ENCODE assay signal across 9 cellular contexts in genomic region chr19:18349524-18350128, GRCh38. TPM values are rescaled to one million over a fixed set of nuclear protein-coding genes. Genes with fewer than 3 reads are reported as not detected.
DNase-seq lines count a peak whose midpoint lies in the region; ATAC-seq and TF ChIP-seq lines count a peak whose summit lies in the region.
"Had no signal": no experiment of that assay in that cellular context is flagged by ENCODE, and none has a peak within 500 bp of the region (broad histone marks: within the 10 kb centered on the region; RNA-seq: fewer than 3 reads in every experiment).

No MANE protein-coding gene starts in this region.

- no peak overlapping the region for H3K4me2 ChIP-seq in KMS-11

- H2AFZ ChIP-seq in KMS-11 (ENCODE audit: low read depth) = no peak overlapping the region

- no peak overlapping the region for H3K9ac ChIP-seq in KMS-11

- H3K4me1 ChIP-seq in KMS-11 (ENCODE audit: low read depth, poor library complexity, severe bottlenecking) = no peaks in the 10 kb centered on the region
- H3K4me1 ChIP-seq in right cardiac atrium (ENCODE audit: control insufficient read depth, insufficient read depth, low read length) = no peaks in the 10 kb centered on the region

- intact Hi-C loops in activated naive CD4-positive, alpha-beta T cell treated with anti-CD3 and anti-CD28 coated beads for 36 hours (cut with micrococcal nuclease) = loop anchor here (1.0 kb wide), 1 partner anchor 61 kb away; no protein-coding TSS in a partner anchor
- intact Hi-C loops in right cardiac atrium (cut with DNase I) = loop anchor here (2.0 to 10.0 kb wide), 4 partner anchors 48 to 63 kb away; partner anchors contain the start of gene LRRC25 (in 1 of the 4)

- H3K27ac Mint-ChIP-seq in activated naive CD4-positive, alpha-beta T cell treated with anti-CD3 and anti-CD28 coated beads for 36 hours = no peak overlapping the region
- H3K27ac Mint-ChIP-seq: activated naive CD8-positive, alpha-beta T cell had no signal

- H3K27ac ChIP-seq in KMS-11 (no peak overlapping the region), right cardiac atrium (ENCODE audit: low read length) (no peak overlapping the region)

- H3K9me3 Mint-ChIP-seq in activated naive CD4-positive, alpha-beta T cell treated with anti-CD3 and anti-CD28 coated beads for 36 hours = no peaks in the 10 kb centered on the region

- H3K36me3 Mint-ChIP-seq in activated naive CD4-positive, alpha-beta T cell treated with anti-CD3 and anti-CD28 coated beads for 36 hours (ENCODE audit: low read depth) = peaks cover 10% of the 10 kb centered on the region

- H3K79me2 ChIP-seq in KMS-11 (ENCODE audit: insufficient read depth, low read depth) = no peaks in the 10 kb centered on the region

- no peaks in the 10 kb centered on the region for H3K36me3 ChIP-seq in KMS-11 (ENCODE audit: insufficient read depth)

- no peaks in the 10 kb centered on the region for H3K27me3 Mint-ChIP-seq in activated naive CD4-positive, alpha-beta T cell treated with anti-CD3 and anti-CD28 coated beads for 36 hours (ENCODE audit: low read depth)
- H3K27me3 Mint-ChIP-seq: activated naive CD8-positive, alpha-beta T cell had no signal

- no peak overlapping the region for H3K4me3 ChIP-seq in KMS-11 (IDR thresholded peaks at IDR 0.05; ENCODE audit: insufficient read depth, low read depth, low read length)
- no peak overlapping the region for H3K4me3 ChIP-seq in right cardiac atrium (ENCODE audit: low read length)

- WGBS in right cardiac atrium = 62% methylated on average over 12 of the region's 12 CpGs

- peaks cover 2% of the 10 kb centered on the region; the same call in 1 of the 2 replicates for H3K27me3 ChIP-seq in KMS-11 (ENCODE audit: insufficient read depth, low read depth)
- H3K27me3 ChIP-seq in right cardiac atrium (ENCODE audit: control insufficient read depth, insufficient read depth) = no peaks in the 10 kb centered on the region

- peak in 1 of 2 donors; percentile 66 for ATAC-seq in right cardiac atrium
- ATAC-seq in HG02571 (IDR thresholded peaks at IDR 0.05; ENCODE audit: unreplicated experiment) = no peak
- ATAC-seq in HG02623 (IDR thresholded peaks at IDR 0.05; ENCODE audit: unreplicated experiment) = no peak

- no peaks in the 10 kb centered on the region for H4K20me1 ChIP-seq in KMS-11 (ENCODE audit: insufficient read depth)

- TF ChIP-seq CTCF in KMS-11 (conservative IDR thresholded peaks at IDR 0.05; ENCODE audit: low read depth, low read length) = peak; percentile 47

- CTCF ChIA-PET in activated naive CD4-positive, alpha-beta T cell treated with anti-CD3 and anti-CD28 coated beads for 36 hours (lab: Charles Lee) = interaction anchor here (0.6 to 2.5 kb wide), 11 partner anchors 11 to 106 kb away, joined by 3 to 8 read pairs (median 4); no protein-coding TSS in a partner anchor

- H3K4me1 Mint-ChIP-seq in activated naive CD4-positive, alpha-beta T cell treated with anti-CD3 and anti-CD28 coated beads for 36 hours (ENCODE audit: low read depth) = no peaks in the 10 kb centered on the region

- H3K9me3 ChIP-seq in right cardiac atrium (ENCODE audit: control insufficient read depth, low read length) = no peaks in the 10 kb centered on the region

- DNase-seq in NCI-H748 (lab: John Stamatoyannopoulos, UW; ENCODE audit: unreplicated experiment) (peak; percentile 22), NCI-H748 treated with DMSO at 0.1 percent for 48 hours (lab: John Stamatoyannopoulos, UW) (no peak), right cardiac atrium (peak; percentile 34 to 76 (median 69))
- DNase-seq in activated naive CD4-positive, alpha-beta T cell treated with anti-CD3 and anti-CD28 coated beads for 36 hours = peak; percentile 74
- peak; percentile 27 for DNase-seq in stimulated activated CD4-positive, alpha-beta T cell treated with anti-CD3 and anti-CD28 coated beads, Interleukin-4, amount 100 ng/mL, for 24 hours

- no peak overlapping the region for H3K4me3 Mint-ChIP-seq in activated naive CD4-positive, alpha-beta T cell treated with anti-CD3 and anti-CD28 coated beads for 36 hours
- H3K4me3 Mint-ChIP-seq: activated naive CD8-positive, alpha-beta T cell had no signal

RNA-seq across cellular contexts. Expression of gene PGPEP1, which starts 9.2 kb away (rescaled TPM):
- total RNA-seq in activated naive CD4-positive, alpha-beta T cell treated with anti-CD3 and anti-CD28 coated beads for 36 hours = 10 to 100 TPM; 14.4 to 15.6 TPM
- 10 to 100 TPM; 31.3 to 42.0 (median 35.0) TPM for total RNA-seq in right cardiac atrium
- polyA plus RNA-seq in right cardiac atrium = 17.4 TPM

RNA-seq across cellular contexts. Expression of gene LSM4, which starts 26.8 kb away (rescaled TPM):
- 100 to 1,000 TPM; 439 to 451 TPM for total RNA-seq in activated naive CD4-positive, alpha-beta T cell treated with anti-CD3 and anti-CD28 coated beads for 36 hours
- 10 to 100 TPM; 55.6 to 77.2 (median 64.8) TPM for total RNA-seq in right cardiac atrium
- 131 TPM for polyA plus RNA-seq in right cardiac atrium

RNA-seq across cellular contexts. Expression of gene GDF15, which starts 36.3 kb away (rescaled TPM):
- under 1 TPM in 1 of 2 experiments, not detected in 1; 0.20 TPM for total RNA-seq in activated naive CD4-positive, alpha-beta T cell treated with anti-CD3 and anti-CD28 coated beads for 36 hours
- under 1 TPM in 3 of 4 donors, not detected in 1; 0.50 to 0.60 (median 0.53) TPM for total RNA-seq in right cardiac atrium
- polyA plus RNA-seq in right cardiac atrium = 0.25 TPM

RNA-seq across cellular contexts. Expression of gene LRRC25, which starts 47.8 kb away (rescaled TPM):
- not detected for total RNA-seq in activated naive CD4-positive, alpha-beta T cell treated with anti-CD3 and anti-CD28 coated beads for 36 hours
- total RNA-seq in right cardiac atrium = 1 to 10 TPM; 3.1 to 4.3 (median 3.7) TPM
- polyA plus RNA-seq in right cardiac atrium = 1.5 TPM

Comparison
In these comparisons a context has a peak if more than half of its experiments do, and no peak if none do; other contexts are left out.
1. RNA of gene LSM4, which starts 26.8 kb away (total RNA-seq): 439 to 451 TPM in activated naive CD4-positive, alpha-beta T cell treated with anti-CD3 and anti-CD28 coated beads for 36 hours; 55.6 to 77.2 TPM in right cardiac atrium; every median in the first group is over 4 times any median in the second.